Comparison of ENCODE assay signal across 1 cellular context in the genomic region with DNA sequence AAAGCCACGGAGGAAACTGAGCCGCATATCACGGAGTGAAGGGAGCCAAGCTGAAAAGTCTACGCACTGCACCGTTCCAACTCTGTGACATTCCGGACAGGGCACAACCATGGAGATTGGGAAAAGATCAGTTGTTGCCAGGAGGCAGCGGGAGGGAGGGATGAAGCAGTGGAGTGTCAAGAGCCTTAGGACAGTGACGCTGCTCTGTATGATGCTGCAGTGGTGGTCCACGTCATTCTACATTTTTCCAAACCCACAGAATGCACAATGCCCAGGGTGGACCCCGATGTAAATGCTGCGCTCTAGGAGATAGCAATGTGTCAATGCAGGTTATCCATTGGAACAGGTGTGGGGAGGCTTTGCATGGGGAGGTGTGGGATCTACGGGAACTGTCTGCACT.
TF ChIP-seq lines count a peak whose summit lies in the region.

No MANE protein-coding gene starts in this region.

TF ChIP-seq in HepG2, 621 proteins besides CTCF, POLR2A, EP300 and RAD21 (continued from another document):
- TF ChIP-seq, protein P1, sequence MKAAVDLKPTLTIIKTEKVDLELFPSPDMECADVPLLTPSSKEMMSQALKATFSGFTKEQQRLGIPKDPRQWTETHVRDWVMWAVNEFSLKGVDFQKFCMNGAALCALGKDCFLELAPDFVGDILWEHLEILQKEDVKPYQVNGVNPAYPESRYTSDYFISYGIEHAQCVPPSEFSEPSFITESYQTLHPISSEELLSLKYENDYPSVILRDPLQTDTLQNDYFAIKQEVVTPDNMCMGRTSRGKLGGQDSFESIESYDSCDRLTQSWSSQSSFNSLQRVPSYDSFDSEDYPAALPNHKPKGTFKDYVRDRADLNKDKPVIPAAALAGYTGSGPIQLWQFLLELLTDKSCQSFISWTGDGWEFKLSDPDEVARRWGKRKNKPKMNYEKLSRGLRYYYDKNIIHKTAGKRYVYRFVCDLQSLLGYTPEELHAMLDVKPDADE (CRISPR knock-in tag; IDR thresholded peaks at IDR 0.05), result no peak
- TF ChIP-seq CREB1 (IDR thresholded peaks at IDR 0.05) (peak; percentile 66), CREB1 (CRISPR knock-in tag; IDR thresholded peaks at IDR 0.05) (no peak), PAX8 (CRISPR knock-in tag; IDR thresholded peaks at IDR 0.05; ENCODE audit: borderline replicate concordance) (no peak), RFX5 (IDR thresholded peaks at IDR 0.05; ENCODE audit: low read depth, low read length) (no peak)
- TF ChIP-seq, protein P2, sequence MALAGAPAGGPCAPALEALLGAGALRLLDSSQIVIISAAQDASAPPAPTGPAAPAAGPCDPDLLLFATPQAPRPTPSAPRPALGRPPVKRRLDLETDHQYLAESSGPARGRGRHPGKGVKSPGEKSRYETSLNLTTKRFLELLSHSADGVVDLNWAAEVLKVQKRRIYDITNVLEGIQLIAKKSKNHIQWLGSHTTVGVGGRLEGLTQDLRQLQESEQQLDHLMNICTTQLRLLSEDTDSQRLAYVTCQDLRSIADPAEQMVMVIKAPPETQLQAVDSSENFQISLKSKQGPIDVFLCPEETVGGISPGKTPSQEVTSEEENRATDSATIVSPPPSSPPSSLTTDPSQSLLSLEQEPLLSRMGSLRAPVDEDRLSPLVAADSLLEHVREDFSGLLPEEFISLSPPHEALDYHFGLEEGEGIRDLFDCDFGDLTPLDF (CRISPR knock-in tag; IDR thresholded peaks at IDR 0.05), result no peak
